Comparison of ENCODE assay signal across 10 cellular contexts in the genomic region with DNA sequence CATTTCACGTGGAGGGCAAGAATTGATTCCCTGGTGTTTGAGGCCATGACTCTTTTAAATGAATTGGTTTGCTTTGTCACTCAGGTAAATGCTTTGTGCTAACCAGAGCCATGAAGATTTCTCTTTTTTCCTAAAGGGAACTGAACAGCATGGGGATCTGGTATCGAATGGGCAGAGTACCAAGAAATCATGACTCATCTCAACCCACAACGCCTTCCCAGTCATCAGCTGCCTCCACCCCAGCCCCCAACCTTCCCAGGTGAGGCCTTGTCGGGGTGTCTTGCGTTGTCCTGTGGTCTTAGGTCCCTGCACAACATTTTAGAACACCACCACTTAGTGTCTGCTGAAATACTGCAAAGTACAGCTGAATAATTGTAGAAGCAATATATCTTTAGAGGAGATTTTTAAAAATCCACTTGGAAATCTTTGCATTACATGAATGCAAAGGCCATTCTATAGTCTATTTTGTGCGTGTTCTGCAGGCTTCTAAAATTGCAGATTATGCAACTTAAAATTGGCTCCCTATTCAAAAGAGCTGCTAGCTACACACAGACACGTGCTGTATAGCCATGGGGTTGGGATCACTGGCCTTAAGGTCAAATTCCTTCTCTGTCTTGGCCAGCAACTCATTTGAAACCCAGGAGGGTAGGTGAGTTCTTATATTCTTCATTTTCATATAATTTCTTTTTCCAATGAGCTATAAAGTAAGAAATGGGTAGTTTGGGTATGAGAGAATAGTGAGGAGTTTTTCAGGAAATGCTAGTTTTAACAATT.
DNase-seq lines count a peak whose midpoint lies in the region; ATAC-seq and TF ChIP-seq lines count a peak whose summit lies in the region.
"Had no signal": no experiment of that assay in that cellular context is flagged by ENCODE, and none has a peak within 500 bp of the region (broad histone marks: within the 10 kb centered on the region; RNA-seq: fewer than 3 reads in every experiment).

No MANE protein-coding gene starts in this region.

- no peak for ATAC-seq in central memory CD8-positive, alpha-beta T cell (replicated peaks; ENCODE audit: extremely low read depth, poor library complexity, severe bottlenecking)
- peak; percentile 59 to 71 (median 62) for ATAC-seq in psoas muscle

- no peaks in the 10 kb centered on the region for H3K9me3 Mint-ChIP-seq in central memory CD8-positive, alpha-beta T cell
- H3K9me3 Mint-ChIP-seq in CD14-positive monocyte = peaks cover 0 to 3% (median 0%) of the 10 kb centered on the region in 7 donors
- H3K9me3 Mint-ChIP-seq: immature natural killer cell had no signal

- H3K27me3 ChIP-seq in psoas muscle (ENCODE audit: insufficient read depth in 3 of 3, low read length in 2 of 3) = no peaks in the 10 kb centered on the region
- no peaks in the 10 kb centered on the region for H3K27me3 ChIP-seq in uterus

- TF ChIP-seq CTCF in psoas muscle (IDR thresholded peaks at IDR 0.05) (no peak), CD14-positive monocyte (IDR thresholded peaks at IDR 0.05) (no peak), uterus (IDR thresholded peaks at IDR 0.05) (no peak)

- H3K36me3 Mint-ChIP-seq in central memory CD8-positive, alpha-beta T cell (ENCODE audit: insufficient read depth) = peaks cover 42% of the 10 kb centered on the region
- peaks cover 64 to 81% of the 10 kb centered on the region in 2 donors for H3K36me3 Mint-ChIP-seq in CD14-positive monocyte

- no peaks in the 10 kb centered on the region for H3K27me3 Mint-ChIP-seq in central memory CD8-positive, alpha-beta T cell
- H3K27me3 Mint-ChIP-seq in CD14-positive monocyte (ENCODE audit: low read depth in 3 of 3) = no peaks in the 10 kb centered on the region

- WGBS in psoas muscle, 3 donors = 35 to 49% (median 43%) methylated on average over 7 of the region's 7 CpGs

- no peak for TF ChIP-seq POLR2A in uterus (IDR thresholded peaks at IDR 0.05)

- H3K4me3 ChIP-seq in psoas muscle = no peak overlapping the region
- H3K4me3 ChIP-seq in uterus = no peak overlapping the region

- H3K9me3 ChIP-seq in psoas muscle (no peaks in the 10 kb centered on the region), uterus (no peaks in the 10 kb centered on the region)

- peaks cover 57% of the 10 kb centered on the region for H3K4me1 Mint-ChIP-seq in central memory CD8-positive, alpha-beta T cell
- peaks cover 30% of the 10 kb centered on the region for H3K4me1 Mint-ChIP-seq in CD14-positive monocyte

- peak overlapping the region; percentile 80 for H3K27ac Mint-ChIP-seq in central memory CD8-positive, alpha-beta T cell (ENCODE audit: low read depth)
- H3K27ac Mint-ChIP-seq in CD14-positive monocyte = peak overlapping the region in 1 of 7 donors; percentile 3

- intact Hi-C loops in psoas muscle (cut with DNase I) = loop anchor here (5.0 kb wide), 2 partner anchors 97 to 168 kb away; no protein-coding TSS in a partner anchor
- intact Hi-C loops in CD14-positive monocyte (cut with micrococcal nuclease) = loop anchor here in 1 of 2 donors (5.0 kb wide), 4 partner anchors 78 to 988 kb away; no protein-coding TSS in a partner anchor
- intact Hi-C loops in uterus (cut with DNase I; ENCODE audit: low total_unique reads) = loop anchor here (10.0 kb wide), 1 partner anchor 91 kb away; no protein-coding TSS in a partner anchor

- no peak overlapping the region for H3K4me3 Mint-ChIP-seq in central memory CD8-positive, alpha-beta T cell
- no peak overlapping the region for H3K4me3 Mint-ChIP-seq in CD14-positive monocyte

- DNase-seq in GM03348 (ENCODE audit: low spot score) (peak; percentile 48), NCI-H2107 (lab: John Stamatoyannopoulos, UW) (peak; percentile 30), psoas muscle (no peak), CD14-positive monocyte (ENCODE audit: low spot score) (no peak), uterus (no peak)
- no peak for DNase-seq in central memory CD8-positive, alpha-beta T cell (ENCODE audit: low spot score in 2 of 2)
- DNase-seq in stimulated activated naive CD4-positive, alpha-beta T cell (lab: John Stamatoyannopoulos, UW) = no peak
- DNase-seq: anterior cingulate cortex, immature natural killer cell, NCI-H1048 had no signal

- H3K27ac ChIP-seq in psoas muscle = peak overlapping the region; percentile 13
- H3K27ac ChIP-seq in uterus = no peak overlapping the region

- H3K4me1 ChIP-seq in psoas muscle (peaks cover 62% of the 10 kb centered on the region), uterus (no peaks in the 10 kb centered on the region)

- H3K36me3 ChIP-seq in psoas muscle (ENCODE audit: insufficient read depth in 1 of 2, low read depth in 1 of 2) (peaks cover 0 to 30% of the 10 kb centered on the region in 2 donors), uterus (no peaks in the 10 kb centered on the region)

Comparison
In these comparisons a context has a peak if more than half of its experiments do, and no peak if none do; other contexts are left out.
1. DNase-seq: peak in GM03348 (single experiment) and NCI-H2107 (single experiment); none in central memory CD8-positive, alpha-beta T cell (0 of 2), psoas muscle (0 of 2), CD14-positive monocyte (single experiment), uterus (0 of 2) and stimulated activated naive CD4-positive, alpha-beta T cell (0 of 6).